13 cellular contexts compared by ENCODE assay signal in the genomic region with DNA sequence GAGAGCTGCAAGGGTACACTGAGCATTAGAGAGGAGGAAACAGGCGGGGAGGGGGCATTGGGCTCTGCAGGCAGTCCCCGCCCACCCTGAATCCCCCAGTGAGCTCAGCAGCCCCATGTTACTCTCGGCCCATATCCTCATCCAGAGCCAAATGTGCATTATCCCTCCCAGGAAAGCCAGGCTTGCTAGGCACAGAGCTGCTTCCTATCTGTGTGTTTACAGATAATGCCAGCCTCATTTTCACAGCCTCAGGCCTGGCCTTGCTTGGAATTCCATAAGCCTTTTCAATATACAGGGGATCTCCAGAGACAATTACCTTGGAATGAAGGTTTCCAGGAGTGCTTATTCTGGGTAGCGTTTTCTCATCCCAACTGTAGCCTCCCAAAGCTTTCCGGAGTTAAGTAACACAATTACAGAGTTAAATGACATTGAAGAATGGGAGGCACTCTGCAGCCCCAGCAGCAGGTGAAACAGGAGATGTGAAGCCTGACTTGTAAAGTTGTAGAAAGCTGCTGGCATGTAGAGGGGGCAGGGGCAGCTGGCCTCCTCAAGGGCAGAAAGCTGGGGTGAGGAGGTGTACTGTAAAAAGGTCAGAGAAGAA.
A peak's percentile ranks its signal among the peaks of the same experiment; 100 is the strongest.
DNase-seq lines count a peak whose midpoint lies in the region; ATAC-seq and TF ChIP-seq lines count a peak whose summit lies in the region.
"Had no signal": no experiment of that assay in that cellular context is flagged by ENCODE, and none has a peak within 500 bp of the region (broad histone marks: within the 10 kb centered on the region; RNA-seq: fewer than 3 reads in every experiment).

No MANE protein-coding gene starts in this region.

- H3K9me2 ChIP-seq in SK-N-SH: no peaks in the 10 kb centered on the region

- H3K27me3 ChIP-seq in SK-N-SH (ENCODE audit: insufficient read depth) (no peaks in the 10 kb centered on the region), left ventricle myocardium inferior (ENCODE audit: low read depth) (peaks cover 51% of the 10 kb centered on the region)
- H3K27me3 ChIP-seq: BLaER1 had no signal

- H3K4me3 Mint-ChIP-seq in brain (no peak overlapping the region), memory B cell (no peak overlapping the region)
- H3K4me3 Mint-ChIP-seq: CD8-positive, alpha-beta memory T cell; GM23338 had no signal

- intact Hi-C loops in posterior vena cava (cut with DNase I): no loop called here
- intact Hi-C loops in left ventricle myocardium inferior (cut with micrococcal nuclease): loop anchor here (10.0 kb wide), 1 partner anchor 262 kb away; no protein-coding TSS in a partner anchor

- H3K36me3 Mint-ChIP-seq in brain: no peaks in the 10 kb centered on the region
- no peaks in the 10 kb centered on the region for H3K36me3 Mint-ChIP-seq in memory B cell

- no peak overlapping the region for H3K4me3 ChIP-seq in SK-N-SH (ENCODE audit: low read depth in 2 of 2, low read length in 1 of 2)
- no peak overlapping the region for H3K4me3 ChIP-seq in left ventricle myocardium inferior
- H3K4me3 ChIP-seq: BLaER1, GM23338 had no signal

- TF ChIP-seq CTCF in SK-N-SH (IDR thresholded peaks at IDR 0.05) (no peak), brain (conservative IDR thresholded peaks at IDR 0.05) (no peak), left ventricle myocardium inferior (IDR thresholded peaks at IDR 0.05; ENCODE audit: borderline replicate concordance) (no peak)

- H3K27ac Mint-ChIP-seq in brain (peak overlapping the region in 3 of 5 experiments; percentile 23 to 76 (median 36)), memory B cell (peak overlapping the region; percentile 40)
- H3K27ac Mint-ChIP-seq: CD8-positive, alpha-beta memory T cell; GM23338 had no signal

- H4K20me1 ChIP-seq in SK-N-SH (ENCODE audit: insufficient read depth): no peaks in the 10 kb centered on the region
- H4K20me1 ChIP-seq: BLaER1 had no signal

- 0 out of 2 replicates have a peak, but pooled peaks have one; percentile 2 for TF ChIP-seq RAD21 in SK-N-SH (IDR thresholded peaks at IDR 0.05; ENCODE audit: low read length)

- POLR2A ChIA-PET in SK-N-SH (lab: Yijun Ruan, JAX): interaction anchor here (0.9 kb wide), 1 partner anchor 385 kb away, joined by 3 read pairs; no protein-coding TSS in a partner anchor

- H3K27me3 Mint-ChIP-seq in brain (no peaks in the 10 kb centered on the region), memory B cell (peaks cover 15% of the 10 kb centered on the region)

- CTCF ChIA-PET in SK-N-SH (lab: Yijun Ruan, JAX): interaction anchor here (0.7 to 6.4 kb wide), 16 partner anchors 10 to 435 kb away, joined by 3 to 49 read pairs (median 4); a partner anchor contains a TSS

- H3K36me3 ChIP-seq in SK-N-SH (replicated peaks in 1 of 2; ENCODE audit: control insufficient read depth in 1 of 2, insufficient read depth in 2 of 2, low read length in 1 of 2): no peaks in the 10 kb centered on the region
- no peaks in the 10 kb centered on the region for H3K36me3 ChIP-seq in left ventricle myocardium inferior
- H3K36me3 ChIP-seq: BLaER1 had no signal

- H3K4me1 Mint-ChIP-seq in brain (peaks cover 37% of the 10 kb centered on the region), memory B cell (peaks cover 2% of the 10 kb centered on the region)
- H3K4me1 Mint-ChIP-seq: CD8-positive, alpha-beta memory T cell had no signal

- no peak overlapping the region for H3K4me2 ChIP-seq in SK-N-SH
- H3K4me2 ChIP-seq: BLaER1, GM23338 had no signal

- H2AFZ ChIP-seq in SK-N-SH (ENCODE audit: low read depth): no peak overlapping the region
- H2AFZ ChIP-seq: GM23338 had no signal

- WGBS in SK-N-SH (ENCODE audit: low lambda C conversion rate): 21% methylated on average over 5 of the region's 5 CpGs

- H3K9me3 Mint-ChIP-seq in brain: peaks cover 0 to 3% (median 0%) of the 10 kb centered on the region in 5 experiments
- H3K9me3 Mint-ChIP-seq in memory B cell: no peaks in the 10 kb centered on the region
- H3K9me3 Mint-ChIP-seq: CD8-positive, alpha-beta memory T cell; GM23338 had no signal

- TF ChIP-seq EP300 in SK-N-SH (IDR thresholded peaks at IDR 0.05; ENCODE audit: borderline replicate concordance in 1 of 2, low read depth in 1 of 2, low read length in 1 of 2): peak in 1 of 2 experiments; percentile 57; a peak in 2 of 4 replicates

- H3K4me1 ChIP-seq in SK-N-SH (ENCODE audit: control insufficient read depth in 1 of 2, insufficient read depth in 2 of 2, low read depth in 1 of 2, low read length in 1 of 2) (peaks cover 0 to 20% of the 10 kb centered on the region in 2 experiments; a peak in 2 of 4 replicates), left ventricle myocardium inferior (no peaks in the 10 kb centered on the region)
- H3K4me1 ChIP-seq: BLaER1 had no signal

- DNase-seq in SK-N-SH (peak; percentile 85), memory B cell (ENCODE audit: low spot score in 2 of 2) (no peak), posterior vena cava (ENCODE audit: low spot score) (peak; percentile 10), midbrain (lab: John Stamatoyannopoulos, UW) (no peak), left ventricle myocardium inferior (no peak), DMS53 (lab: John Stamatoyannopoulos, UW) (no peak)
- DNase-seq: Caco-2; CD8-positive, alpha-beta memory T cell; H7 had no signal

- H3K9ac ChIP-seq in SK-N-SH: no peak overlapping the region
- H3K9ac ChIP-seq: BLaER1 had no signal

- ATAC-seq in SK-N-SH treated with all-trans-retinoic acid at 6 μM for 48 hours: no peak; the same call in 2 of the 3 replicates
- ATAC-seq in memory B cell (ENCODE audit: low read depth): no peak
- ATAC-seq: GM23338 had no signal

- no peaks in the 10 kb centered on the region for H3K79me2 ChIP-seq in SK-N-SH (ENCODE audit: insufficient read depth)

- H3K27ac ChIP-seq in SK-N-SH (ENCODE audit: low read depth in 2 of 2, low read length in 1 of 2) (peak overlapping the region in 1 of 2 experiments; percentile 72; a peak in 2 of 4 replicates), left ventricle myocardium inferior (replicated peaks) (no peak overlapping the region)
- H3K27ac ChIP-seq: BLaER1 had no signal

- H3K9me3 ChIP-seq in SK-N-SH (no peaks in the 10 kb centered on the region), left ventricle myocardium inferior (replicated peaks) (no peaks in the 10 kb centered on the region)
- H3K9me3 ChIP-seq: BLaER1, Caco-2 had no signal

- no peaks in the 10 kb centered on the region for H3F3A ChIP-seq in SK-N-SH (replicated peaks; ENCODE audit: insufficient read depth)

TF ChIP-seq in SK-N-SH, 30 proteins besides CTCF, POLR2A, EP300 and RAD21 (continues in another document):
- peak; percentile 73; the same call in 1 of the 2 replicates for TF ChIP-seq FOXJ3 (CRISPR knock-in tag; IDR thresholded peaks at IDR 0.05)
- no peak for TF ChIP-seq RXRA (IDR thresholded peaks at IDR 0.05; ENCODE audit: borderline replicate concordance, low read depth)
- TF ChIP-seq EZH2phosphoT487 (IDR thresholded peaks at IDR 0.05; ENCODE audit: borderline replicate concordance, low read depth): no peak
- TF ChIP-seq RCOR1 (IDR thresholded peaks at IDR 0.05; ENCODE audit: low read length): peak; percentile 84
- TF ChIP-seq, protein P1, sequence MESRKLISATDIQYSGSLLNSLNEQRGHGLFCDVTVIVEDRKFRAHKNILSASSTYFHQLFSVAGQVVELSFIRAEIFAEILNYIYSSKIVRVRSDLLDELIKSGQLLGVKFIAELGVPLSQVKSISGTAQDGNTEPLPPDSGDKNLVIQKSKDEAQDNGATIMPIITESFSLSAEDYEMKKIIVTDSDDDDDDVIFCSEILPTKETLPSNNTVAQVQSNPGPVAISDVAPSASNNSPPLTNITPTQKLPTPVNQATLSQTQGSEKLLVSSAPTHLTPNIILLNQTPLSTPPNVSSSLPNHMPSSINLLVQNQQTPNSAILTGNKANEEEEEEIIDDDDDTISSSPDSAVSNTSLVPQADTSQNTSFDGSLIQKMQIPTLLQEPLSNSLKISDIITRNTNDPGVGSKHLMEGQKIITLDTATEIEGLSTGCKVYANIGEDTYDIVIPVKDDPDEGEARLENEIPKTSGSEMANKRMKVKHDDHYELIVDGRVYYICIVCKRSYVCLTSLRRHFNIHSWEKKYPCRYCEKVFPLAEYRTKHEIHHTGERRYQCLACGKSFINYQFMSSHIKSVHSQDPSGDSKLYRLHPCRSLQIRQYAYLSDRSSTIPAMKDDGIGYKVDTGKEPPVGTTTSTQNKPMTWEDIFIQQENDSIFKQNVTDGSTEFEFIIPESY (IDR thresholded peaks at IDR 0.05; ENCODE audit: borderline replicate concordance, low read depth): no peak
- no peak for TF ChIP-seq POLR2AphosphoS5 (IDR thresholded peaks at IDR 0.05; ENCODE audit: low read depth, low read length)
- no peak for TF ChIP-seq MEF2A (IDR thresholded peaks at IDR 0.05; ENCODE audit: borderline replicate concordance, low read depth)
- TF ChIP-seq TEAD4 (IDR thresholded peaks at IDR 0.05; ENCODE audit: borderline replicate concordance, insufficient read depth): no peak

TF ChIP-seq in SK-N-SH treated with all-trans-retinoic acid at 6 μM for 48 hours, 23 proteins besides CTCF, POLR2A, EP300 and RAD21 (continues in another document):
- no peak for TF ChIP-seq TOX (CRISPR knock-in tag; IDR thresholded peaks at IDR 0.05; ENCODE audit: borderline replicate concordance)
- TF ChIP-seq, protein P2, sequence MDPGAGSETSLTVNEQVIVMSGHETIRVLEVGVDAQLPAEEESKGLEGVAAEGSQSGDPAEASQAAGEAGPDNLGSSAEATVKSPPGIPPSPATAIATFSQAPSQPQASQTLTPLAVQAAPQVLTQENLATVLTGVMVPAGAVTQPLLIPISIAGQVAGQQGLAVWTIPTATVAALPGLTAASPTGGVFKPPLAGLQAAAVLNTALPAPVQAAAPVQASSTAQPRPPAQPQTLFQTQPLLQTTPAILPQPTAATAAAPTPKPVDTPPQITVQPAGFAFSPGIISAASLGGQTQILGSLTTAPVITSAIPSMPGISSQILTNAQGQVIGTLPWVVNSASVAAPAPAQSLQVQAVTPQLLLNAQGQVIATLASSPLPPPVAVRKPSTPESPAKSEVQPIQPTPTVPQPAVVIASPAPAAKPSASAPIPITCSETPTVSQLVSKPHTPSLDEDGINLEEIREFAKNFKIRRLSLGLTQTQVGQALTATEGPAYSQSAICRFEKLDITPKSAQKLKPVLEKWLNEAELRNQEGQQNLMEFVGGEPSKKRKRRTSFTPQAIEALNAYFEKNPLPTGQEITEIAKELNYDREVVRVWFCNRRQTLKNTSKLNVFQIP (CRISPR knock-in tag; IDR thresholded peaks at IDR 0.05; ENCODE audit: borderline replicate concordance, low read depth): no peak

Comparison
In these comparisons a context has a peak if more than half of its experiments do, and no peak if none do; other contexts are left out.
1. DNase-seq: peak in SK-N-SH (single experiment) and posterior vena cava (single experiment); none in memory B cell (0 of 2), midbrain (single experiment), left ventricle myocardium inferior (single experiment) and DMS53 (single experiment).